Comparison of ENCODE assay signal across 12 cellular contexts in genomic region chr16:82660078-82660645, GRCh38. TPM values are rescaled to one million over a fixed set of nuclear protein-coding genes. Genes with fewer than 3 reads are reported as not detected.
DNase-seq lines count a peak whose midpoint lies in the region; ATAC-seq and TF ChIP-seq lines count a peak whose summit lies in the region.
"Had no signal": no experiment of that assay in that cellular context is flagged by ENCODE, and none has a peak within 500 bp of the region (broad histone marks: within the 10 kb centered on the region; RNA-seq: fewer than 3 reads in every experiment).

No MANE protein-coding gene starts in this region.

- CTCF ChIA-PET in WTC11 (lab: Charles Lee) = no interaction called here

- H3K4me3 Mint-ChIP-seq in WTC11 (no peak overlapping the region), chondrocyte (ENCODE audit: unreplicated experiment) (peak overlapping the region; percentile 61)
- H3K4me3 Mint-ChIP-seq: stimulated activated naive B cell treated with anti-CD40 and anti-IgM and Interleukin-4, amounts not matched to agents 10 μg/mL and 1 μg/mL and 100 μg/mL, for 72 hours had no signal

- peak; percentile 24 for DNase-seq in H4 (ENCODE audit: low spot score)
- DNase-seq in WTC11 (ENCODE audit: low spot score) = no peak
- no peak for DNase-seq in chondrocyte (ENCODE audit: low spot score)
- no peak for DNase-seq in smooth muscle cell (lab: John Stamatoyannopoulos, UW; ENCODE audit: unreplicated experiment)
- no peak for DNase-seq in sciatic nerve (ENCODE audit: low spot score)
- DNase-seq in Ammon's horn (ENCODE audit: low spot score) = no peak
- DNase-seq: NCI-H1417 treated with DMSO at 0.1 percent for 48 hours; SIG-M5; stimulated activated naive B cell treated with anti-CD40 and anti-IgM and Interleukin-4, amounts not matched to agents 10 μg/mL and 1 μg/mL and 100 μg/mL, for 72 hours had no signal

- H4K20me1 ChIP-seq in smooth muscle cell (ENCODE audit: low read depth) = no peaks in the 10 kb centered on the region

- no peak overlapping the region for H2AFZ ChIP-seq in smooth muscle cell (ENCODE audit: low read depth)

- peak; percentile 36; the same call in 1 of the 2 replicates for ATAC-seq in WTC11
- ATAC-seq in sciatic nerve = no peak
- ATAC-seq in HG03175 (IDR thresholded peaks at IDR 0.05; ENCODE audit: unreplicated experiment) = no peak
- ATAC-seq in GM21447 (IDR thresholded peaks at IDR 0.05; ENCODE audit: unreplicated experiment) = no peak
- ATAC-seq: stimulated activated naive B cell treated with anti-CD40 and anti-IgM and Interleukin-4, amounts not matched to agents 10 μg/mL and 1 μg/mL and 100 μg/mL, for 72 hours had no signal

- H3K9me3 Mint-ChIP-seq in WTC11 = no peaks in the 10 kb centered on the region; the same call in 1 of the 2 replicates
- H3K9me3 Mint-ChIP-seq in chondrocyte (ENCODE audit: low read depth) = no peaks in the 10 kb centered on the region

- no peaks in the 10 kb centered on the region; the same call in 1 of the 2 replicates for H3K27me3 Mint-ChIP-seq in WTC11 (ENCODE audit: low read depth)
- no peaks in the 10 kb centered on the region for H3K27me3 Mint-ChIP-seq in chondrocyte (ENCODE audit: low read depth)

- H3K4me1 Mint-ChIP-seq in WTC11 = peaks cover 25% of the 10 kb centered on the region
- peaks cover 55% of the 10 kb centered on the region for H3K4me1 Mint-ChIP-seq in chondrocyte (ENCODE audit: low read depth)

- no peaks in the 10 kb centered on the region for H3K27me3 ChIP-seq in smooth muscle cell (ENCODE audit: low read depth)
- H3K27me3 ChIP-seq: ascending aorta had no signal

- H3K9me3 ChIP-seq in smooth muscle cell (replicated peaks; ENCODE audit: low read depth) = no peaks in the 10 kb centered on the region
- H3K9me3 ChIP-seq: ascending aorta had no signal

- H3K4me1 ChIP-seq in smooth muscle cell (ENCODE audit: low read depth) = peaks cover 3% of the 10 kb centered on the region

- no peaks in the 10 kb centered on the region for H3K36me3 ChIP-seq in smooth muscle cell (ENCODE audit: low read depth)
- H3K36me3 ChIP-seq: ascending aorta had no signal

- H3K36me3 Mint-ChIP-seq in WTC11 (no peaks in the 10 kb centered on the region), chondrocyte (ENCODE audit: low read depth) (peaks cover 2% of the 10 kb centered on the region)
- H3K36me3 Mint-ChIP-seq: stimulated activated naive B cell treated with anti-CD40 and anti-IgM and Interleukin-4, amounts not matched to agents 10 μg/mL and 1 μg/mL and 100 μg/mL, for 72 hours had no signal

- H3K4me2 ChIP-seq in smooth muscle cell = peak overlapping the region; percentile 52

- intact Hi-C loops in sciatic nerve (cut with DNase I) = no loop called here

- H3K27ac Mint-ChIP-seq in WTC11 (no peak overlapping the region), chondrocyte (ENCODE audit: unreplicated experiment) (peak overlapping the region; percentile 98)
- H3K27ac Mint-ChIP-seq: stimulated activated naive B cell treated with anti-CD40 and anti-IgM and Interleukin-4, amounts not matched to agents 10 μg/mL and 1 μg/mL and 100 μg/mL, for 72 hours had no signal

- H3K9ac ChIP-seq in smooth muscle cell (ENCODE audit: low read depth) = no peak overlapping the region

- TF ChIP-seq CTCF in WTC11 (IDR thresholded peaks at IDR 0.05) (no peak), chondrocyte (IDR thresholded peaks at IDR 0.05) (no peak), smooth muscle cell (IDR thresholded peaks at IDR 0.05; ENCODE audit: borderline replicate concordance, insufficient read depth, poor library complexity, severe bottlenecking) (no peak)

- no peaks in the 10 kb centered on the region for H3K79me2 ChIP-seq in smooth muscle cell (ENCODE audit: low read depth)

- H3F3A ChIP-seq in smooth muscle cell (ENCODE audit: low read depth) = no peaks in the 10 kb centered on the region

- no peak overlapping the region for H3K27ac ChIP-seq in smooth muscle cell (ENCODE audit: low read depth)
- H3K27ac ChIP-seq: ascending aorta had no signal

- POLR2A ChIA-PET in WTC11 (lab: Charles Lee) = no interaction called here

- H3K4me3 ChIP-seq in smooth muscle cell = no peak overlapping the region
- H3K4me3 ChIP-seq: ascending aorta had no signal

- 72% methylated on average over 8 of the region's 8 CpGs for WGBS in smooth muscle cell (ENCODE audit: low lambda C conversion rate)

TF ChIP-seq in WTC11, 78 proteins besides CTCF, POLR2A, EP300 and RAD21 (continues in another document):
- TF ChIP-seq FOXK1 (CRISPR knock-in tag; IDR thresholded peaks at IDR 0.05) (no peak), ATF1 (CRISPR knock-in tag; IDR thresholded peaks at IDR 0.05) (no peak), CBFB (CRISPR knock-in tag; IDR thresholded peaks at IDR 0.05; ENCODE audit: low read depth) (no peak), ZNF423 (CRISPR knock-in tag; IDR thresholded peaks at IDR 0.05) (no peak), OVOL2 (CRISPR knock-in tag; IDR thresholded peaks at IDR 0.05; ENCODE audit: borderline replicate concordance) (no peak), GTF2I (CRISPR knock-in tag; conservative IDR thresholded peaks at IDR 0.05) (no peak), NFE2L1 (CRISPR knock-in tag; IDR thresholded peaks at IDR 0.05) (no peak), ZBTB43 (CRISPR knock-in tag; IDR thresholded peaks at IDR 0.05) (no peak), MXD4 (CRISPR knock-in tag; IDR thresholded peaks at IDR 0.05; ENCODE audit: borderline replicate concordance) (no peak), CREB1 (CRISPR knock-in tag; IDR thresholded peaks at IDR 0.05) (no peak), SMAD3 (CRISPR knock-in tag; IDR thresholded peaks at IDR 0.05; ENCODE audit: borderline replicate concordance) (no peak), RELA (CRISPR knock-in tag; IDR thresholded peaks at IDR 0.05; ENCODE audit: borderline replicate concordance) (no peak), EMX1 (CRISPR knock-in tag; IDR thresholded peaks at IDR 0.05) (no peak), USF2 (CRISPR knock-in tag; IDR thresholded peaks at IDR 0.05) (no peak)
- TF ChIP-seq, protein P1, sequence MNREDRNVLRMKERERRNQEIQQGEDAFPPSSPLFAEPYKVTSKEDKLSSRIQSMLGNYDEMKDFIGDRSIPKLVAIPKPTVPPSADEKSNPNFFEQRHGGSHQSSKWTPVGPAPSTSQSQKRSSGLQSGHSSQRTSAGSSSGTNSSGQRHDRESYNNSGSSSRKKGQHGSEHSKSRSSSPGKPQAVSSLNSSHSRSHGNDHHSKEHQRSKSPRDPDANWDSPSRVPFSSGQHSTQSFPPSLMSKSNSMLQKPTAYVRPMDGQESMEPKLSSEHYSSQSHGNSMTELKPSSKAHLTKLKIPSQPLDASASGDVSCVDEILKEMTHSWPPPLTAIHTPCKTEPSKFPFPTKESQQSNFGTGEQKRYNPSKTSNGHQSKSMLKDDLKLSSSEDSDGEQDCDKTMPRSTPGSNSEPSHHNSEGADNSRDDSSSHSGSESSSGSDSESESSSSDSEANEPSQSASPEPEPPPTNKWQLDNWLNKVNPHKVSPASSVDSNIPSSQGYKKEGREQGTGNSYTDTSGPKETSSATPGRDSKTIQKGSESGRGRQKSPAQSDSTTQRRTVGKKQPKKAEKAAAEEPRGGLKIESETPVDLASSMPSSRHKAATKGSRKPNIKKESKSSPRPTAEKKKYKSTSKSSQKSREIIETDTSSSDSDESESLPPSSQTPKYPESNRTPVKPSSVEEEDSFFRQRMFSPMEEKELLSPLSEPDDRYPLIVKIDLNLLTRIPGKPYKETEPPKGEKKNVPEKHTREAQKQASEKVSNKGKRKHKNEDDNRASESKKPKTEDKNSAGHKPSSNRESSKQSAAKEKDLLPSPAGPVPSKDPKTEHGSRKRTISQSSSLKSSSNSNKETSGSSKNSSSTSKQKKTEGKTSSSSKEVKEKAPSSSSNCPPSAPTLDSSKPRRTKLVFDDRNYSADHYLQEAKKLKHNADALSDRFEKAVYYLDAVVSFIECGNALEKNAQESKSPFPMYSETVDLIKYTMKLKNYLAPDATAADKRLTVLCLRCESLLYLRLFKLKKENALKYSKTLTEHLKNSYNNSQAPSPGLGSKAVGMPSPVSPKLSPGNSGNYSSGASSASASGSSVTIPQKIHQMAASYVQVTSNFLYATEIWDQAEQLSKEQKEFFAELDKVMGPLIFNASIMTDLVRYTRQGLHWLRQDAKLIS (CRISPR knock-in tag; IDR thresholded peaks at IDR 0.05; ENCODE audit: borderline replicate concordance) = no peak
- TF ChIP-seq, protein P2, sequence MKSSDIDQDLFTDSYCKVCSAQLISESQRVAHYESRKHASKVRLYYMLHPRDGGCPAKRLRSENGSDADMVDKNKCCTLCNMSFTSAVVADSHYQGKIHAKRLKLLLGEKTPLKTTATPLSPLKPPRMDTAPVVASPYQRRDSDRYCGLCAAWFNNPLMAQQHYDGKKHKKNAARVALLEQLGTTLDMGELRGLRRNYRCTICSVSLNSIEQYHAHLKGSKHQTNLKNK (CRISPR knock-in tag; IDR thresholded peaks at IDR 0.05) = no peak

RNA-seq across cellular contexts. Expression of gene CDH13, which starts 33.4 kb away (rescaled TPM):
- 0.51 TPM in 1 of 2 replicates, not detected in the other for total RNA-seq in H4 (2014; rRNA removed; shearing (Covaris generic))
- 0.48 to 0.81 TPM (median 0.62 TPM) in 3 replicates for total RNA-seq in WTC11 (2021)
- total RNA-seq in chondrocyte = 28.1 to 49.3 TPM (median 45.1 TPM) in 3 replicates
- 12.5 and 32.2 TPM in 2 replicates for total RNA-seq in smooth muscle cell
- 10.8 and 12.1 TPM in 2 replicates for polyA plus RNA-seq in smooth muscle cell
- total RNA-seq in sciatic nerve = 7.5 TPM
